In the genomic region with DNA sequence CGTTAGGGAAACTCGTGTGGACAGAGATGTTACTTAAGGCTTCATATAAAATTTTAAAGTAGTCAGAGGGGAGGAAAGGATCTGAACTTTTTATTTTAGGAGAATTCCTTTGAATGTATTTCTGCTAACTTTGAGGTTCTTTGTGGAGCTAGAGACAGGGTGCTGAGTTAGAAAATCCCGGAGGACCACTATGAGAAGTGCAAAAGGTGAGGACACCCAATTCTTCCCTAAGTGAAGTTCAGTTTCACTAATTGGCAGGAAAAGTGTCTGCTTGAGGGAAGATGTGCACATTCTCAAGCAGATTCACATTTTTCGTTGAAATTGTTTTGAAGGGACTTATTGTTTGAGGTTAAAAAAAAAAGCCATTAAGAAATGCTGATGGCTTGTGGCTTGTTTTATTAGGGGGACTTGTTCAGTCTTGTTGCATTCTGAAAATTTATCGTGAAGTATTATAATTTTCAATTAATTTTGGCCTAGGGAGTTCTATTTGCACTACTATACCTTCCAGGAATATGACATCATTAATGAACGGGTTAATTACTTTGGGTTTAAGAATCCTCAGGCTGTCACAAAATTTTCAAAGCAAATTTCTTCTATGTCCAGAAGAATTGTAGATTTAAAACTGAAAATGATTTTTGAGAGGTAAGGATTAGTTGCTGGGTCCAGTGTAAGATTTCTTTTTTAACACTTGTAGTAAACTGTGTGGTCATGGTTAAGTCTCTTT, we compare ENCODE assay signal across 8 cellular contexts. TPM values are rescaled to one million over a fixed set of nuclear protein-coding genes. Genes with fewer than 3 reads are reported as not detected.
DNase-seq lines count a peak whose midpoint lies in the region; ATAC-seq, FAIRE-seq and TF ChIP-seq lines count a peak whose summit lies in the region.

No MANE protein-coding gene starts in this region.

- peaks cover 0 to 9% (median 6%) of the 10 kb centered on the region in 4 experiments; a peak in 5 of 7 replicates for H3K4me1 ChIP-seq in H1 (replicated peaks in 1 of 4; ENCODE audit: control insufficient read depth in 3 of 4, insufficient read depth in 4 of 4, low read length in 3 of 4)
- peaks cover 14% of the 10 kb centered on the region for H3K4me1 ChIP-seq in neuron (ENCODE audit: insufficient read depth, low read length)

- intact Hi-C loops in CD4-positive, alpha-beta T cell (cut with DNase I, micrococcal nuclease), result loop anchor here (1.0 to 5.0 kb wide), 6 partner anchors 14 to 267 kb away; partner anchors contain the start of gene TTC9 (in 1 of the 2)

- peaks cover 23 to 58% of the 10 kb centered on the region in 2 experiments for H3K79me2 ChIP-seq in H1 (ENCODE audit: control insufficient read depth in 1 of 2, insufficient read depth in 2 of 2, low read length in 2 of 2)

- in situ Hi-C loops in GM13976 (cut with MboI; ENCODE audit: low sequenced_read_pairs, unreplicated experiment), result no loop called here

- H2AFZ ChIP-seq in H1 (ENCODE audit: low read length) (no peak overlapping the region), neuron (ENCODE audit: low read depth, low read length) (peak overlapping the region; percentile 78)

- no peak overlapping the region for H2AK5ac ChIP-seq in H1 (ENCODE audit: low read depth, low read length)

- H4K5ac ChIP-seq in H1 (ENCODE audit: insufficient read length, low read depth, low read length), result no peak overlapping the region

- H3K23me2 ChIP-seq in H1 (ENCODE audit: low read depth, low read length), result peaks cover 3% of the 10 kb centered on the region

- H2BK120ac ChIP-seq in H1 (replicated peaks; ENCODE audit: low read depth, low read length), result peak overlapping the region; percentile 16

- H3K23ac ChIP-seq in H1 (ENCODE audit: insufficient read length), result no peak overlapping the region

- H2BK5ac ChIP-seq in H1 (ENCODE audit: low read depth, low read length), result 0 out of 2 replicates have a peak overlapping the region, but pooled peaks have one; percentile 1

- H3K9me3 Mint-ChIP-seq in CD4-positive, alpha-beta T cell, result no peaks in the 10 kb centered on the region

- H3K18ac ChIP-seq in H1 (ENCODE audit: extremely low read depth, low read length), result no peak overlapping the region; the same call in 1 of the 2 replicates

- peaks cover 72% of the 10 kb centered on the region for H3K4me1 Mint-ChIP-seq in CD4-positive, alpha-beta T cell (ENCODE audit: low read depth)

- no peaks in the 10 kb centered on the region for H3K27me3 ChIP-seq in CD4-positive, alpha-beta T cell (ENCODE audit: control insufficient read depth, insufficient read depth, low read length)
- 0 out of 7 replicates have a peak, but pooled peaks cover 0 to 4% (median 0%) of the 10 kb centered on the region in 4 experiments for H3K27me3 ChIP-seq in H1 (replicated peaks in 1 of 4; ENCODE audit: control insufficient read depth in 3 of 4, extremely low read depth in 1 of 4, insufficient read depth in 3 of 4, low read length in 3 of 4)
- H3K27me3 ChIP-seq in neuron (ENCODE audit: insufficient read depth, low read length), result no peaks in the 10 kb centered on the region

- POLR2A ChIA-PET in CD4-positive, alpha-beta T cell (lab: Charles Lee), result interaction anchor here (0.5 to 6.2 kb wide), 11 partner anchors 10 to 196 kb away, joined by 3 to 57 read pairs (median 4); no protein-coding TSS in a partner anchor
- POLR2A ChIA-PET in H1 (lab: Charles Lee; ENCODE audit: partially characterized antibody), result interaction anchor here (1.5 to 1.8 kb wide), 2 partner anchors 9 to 22 kb away, joined by 3 to 7 read pairs; no protein-coding TSS in a partner anchor

- peaks cover 11% of the 10 kb centered on the region for H3K79me1 ChIP-seq in H1 (ENCODE audit: low read depth, low read length)

- no peak for TF ChIP-seq EP300 in H1 (IDR thresholded peaks at IDR 0.05; ENCODE audit: borderline replicate concordance in 1 of 2, low read depth in 2 of 2, low read length in 2 of 2)

- no peak overlapping the region for H4K91ac ChIP-seq in H1 (replicated peaks; ENCODE audit: insufficient read length, low read length)

- no peak overlapping the region for H2BK15ac ChIP-seq in H1 (ENCODE audit: low read length)

- no peak for TF ChIP-seq CTCF in CD4-positive, alpha-beta T cell (IDR thresholded peaks at IDR 0.05)
- TF ChIP-seq CTCF in NB4 (IDR thresholded peaks at IDR 0.05; ENCODE audit: low read depth, low read length), result no peak
- TF ChIP-seq CTCF in H1 (IDR thresholded peaks at IDR 0.05; ENCODE audit: control extremely low read depth in 1 of 3, insufficient read depth in 1 of 3, low read depth in 1 of 3, low read length in 3 of 3), result no peak
- TF ChIP-seq CTCF in GM13976 (IDR thresholded peaks at IDR 0.05; ENCODE audit: borderline replicate concordance, control extremely low read depth, extremely low read depth, insufficient read depth, missing control alignments), result no peak

- DNase-seq in CD4-positive, alpha-beta T cell, result no peak
- DNase-seq in NB4 (ENCODE audit: low read depth), result no peak
- DNase-seq in H1 (ENCODE audit: low read depth in 1 of 2, low spot score in 2 of 2), result no peak
- no peak for DNase-seq in GM13976 (ENCODE audit: low spot score)

- no peak overlapping the region for H2BK20ac ChIP-seq in H1 (ENCODE audit: low read length)

- peak overlapping the region in 3 of 4 experiments; percentile 20 to 86 (median 73); a peak in 4 of 7 replicates for H3K9ac ChIP-seq in H1 (replicated peaks in 1 of 4; ENCODE audit: extremely low read depth in 1 of 4, low read depth in 3 of 4, low read length in 3 of 4)

- H3K27me3 Mint-ChIP-seq in CD4-positive, alpha-beta T cell, result no peaks in the 10 kb centered on the region

- FAIRE-seq in H1 (lab: Jason Lieb, UNC), result no peak

- H3K36me3 ChIP-seq in H1 (ENCODE audit: control insufficient read depth in 2 of 4, insufficient read depth in 4 of 4, low read length in 3 of 4) (no peaks in the 10 kb centered on the region), neuron (ENCODE audit: insufficient read depth, low read length) (no peaks in the 10 kb centered on the region)

- H3K27ac ChIP-seq in CD4-positive, alpha-beta T cell (ENCODE audit: low read depth, low read length), result peak overlapping the region; percentile 85
- no peak overlapping the region for H3K27ac ChIP-seq in H1 (ENCODE audit: low read depth, low read length)

- no peak for TF ChIP-seq POLR2A in NB4 (IDR thresholded peaks at IDR 0.05; ENCODE audit: extremely low read depth, insufficient read length)
- no peak for TF ChIP-seq POLR2A in H1 (IDR thresholded peaks at IDR 0.05; ENCODE audit: control extremely low read depth in 1 of 2, low read depth in 2 of 2, low read length in 2 of 2)

- CTCF ChIA-PET in CD4-positive, alpha-beta T cell (lab: Charles Lee), result interaction anchor here (0.5 to 3.0 kb wide), 5 partner anchors 8 to 103 kb away, joined by 3 to 20 read pairs (median 4); no protein-coding TSS in a partner anchor
- CTCF ChIA-PET in H1 (lab: Charles Lee; ENCODE audit: partially characterized antibody), result no interaction called here

- H3K27ac Mint-ChIP-seq in CD4-positive, alpha-beta T cell, result peak overlapping the region; percentile 92

- ATAC-seq in CD4-positive, alpha-beta T cell (ENCODE audit: poor library complexity), result no peak
- ATAC-seq in HG03095 (IDR thresholded peaks at IDR 0.05; ENCODE audit: unreplicated experiment), result no peak
- no peak for ATAC-seq in GM18907 (IDR thresholded peaks at IDR 0.05; ENCODE audit: unreplicated experiment)
- ATAC-seq in HG02973 (IDR thresholded peaks at IDR 0.05; ENCODE audit: unreplicated experiment), result no peak

- WGBS in H1 (ENCODE audit: extremely low coverage in 1 of 2, insufficient coverage in 1 of 2, insufficient read length in 1 of 2, insufficient replicate concordance in 2 of 2, low coverage in 1 of 2, low lambda C conversion rate in 2 of 2, missing lambda C conversion rate in 1 of 2), 2 experiments, result 33% methylated on average over 6 of the region's 6 CpGs; no CpG with 5 or more reads in 1 of the 2 experiments

- peaks cover 10% of the 10 kb centered on the region for H3K36me3 Mint-ChIP-seq in CD4-positive, alpha-beta T cell (ENCODE audit: low read depth)

- TF ChIP-seq RAD21 in H1 (IDR thresholded peaks at IDR 0.05 in 1 of 2, conservative IDR thresholded peaks at IDR 0.05 in 1 of 2; ENCODE audit: low read depth in 2 of 2, low read length in 2 of 2), result no peak

- H3K4me3 Mint-ChIP-seq in CD4-positive, alpha-beta T cell, result peak overlapping the region; percentile 91

- no peak overlapping the region for H3K4ac ChIP-seq in H1 (replicated peaks; ENCODE audit: insufficient read length, low read depth, low read length)

- peaks cover 2 to 20% of the 10 kb centered on the region in 2 experiments for H4K20me1 ChIP-seq in H1 (replicated peaks in 1 of 2; ENCODE audit: control insufficient read depth in 1 of 2, insufficient read depth in 2 of 2, low read length in 2 of 2)

- no peak overlapping the region for H4K8ac ChIP-seq in H1 (ENCODE audit: extremely low read depth, insufficient read depth, low read length)

- H3K4me3 ChIP-seq in NB4 (ENCODE audit: low read depth, low read length) (peak overlapping the region; percentile 87), H1 (ENCODE audit: extremely low read depth in 1 of 4, insufficient read depth in 2 of 4, low read depth in 3 of 4, low read length in 4 of 4) (peak overlapping the region; percentile 62 to 97 (median 92)), neuron (ENCODE audit: low read length) (peak overlapping the region; percentile 98)

- H3K14ac ChIP-seq in H1 (ENCODE audit: insufficient read length), result no peak overlapping the region

- peak overlapping the region; percentile 71 to 76 for H3K4me2 ChIP-seq in H1 (ENCODE audit: insufficient read depth in 1 of 2, low read depth in 2 of 2, low read length in 2 of 2)

- H3K56ac ChIP-seq in H1 (replicated peaks; ENCODE audit: insufficient read length, low read depth, low read length), result no peak overlapping the region

- no peak overlapping the region for H2BK12ac ChIP-seq in H1 (ENCODE audit: low read depth, low read length)

- H3K9me3 ChIP-seq in CD4-positive, alpha-beta T cell (ENCODE audit: control insufficient read depth, low read length), result no peaks in the 10 kb centered on the region
- H3K9me3 ChIP-seq in H1 (ENCODE audit: insufficient read depth in 2 of 2, low read depth in 1 of 2, low read length in 1 of 2), result no peaks in the 10 kb centered on the region
- H3K9me3 ChIP-seq in neuron (ENCODE audit: low read length), result peaks cover 2% of the 10 kb centered on the region

TF ChIP-seq in H1, 55 proteins besides CTCF, POLR2A, EP300 and RAD21 (continues in another document):
- TF ChIP-seq SAP30 (IDR thresholded peaks at IDR 0.05; ENCODE audit: insufficient read depth, insufficient replicate concordance, low read length) (peak; percentile 7), EGR1 (IDR thresholded peaks at IDR 0.05; ENCODE audit: borderline replicate concordance, low read depth, low read length) (no peak)

RNA-seq across cellular contexts. Expression of gene PCNX1, which starts 1.8 kb away (rescaled TPM):
- 10 to 100 TPM; 87.1 to 87.6 TPM for total RNA-seq in CD4-positive, alpha-beta T cell
- total RNA-seq in H1 (2021; fragmentation: NEBNext Ultra II Directional; extraction: Animal tissue kit (Norgen Biotek cat#: 25700)), result 50.5 and 53.2 TPM in 2 replicates
- 29.9 and 37.7 TPM in 2 replicates for polyA plus RNA-seq in H1 (2011; rRNA removed)
- 23.8 TPM for polyA plus RNA-seq in H1 (2011; cell fraction: cytosol; rRNA removed)
- 55.3 TPM for polyA plus RNA-seq in H1 (2011; cell fraction: nucleus; rRNA removed)
- 16.2 to 23.3 TPM (median 21.8 TPM) in 4 replicates for polyA plus RNA-seq in H1 (2012, experiment 1 of 2)
- 0.85 TPM for polyA plus RNA-seq in H1 (2012, experiment 2 of 2)
- 24.9 TPM for polyA plus RNA-seq in H1 (2013, experiment 1 of 2)
- polyA plus RNA-seq in H1 (2013, experiment 2 of 2), result 25.6 TPM
- 150 and 181 TPM in 2 replicates for polyA minus RNA-seq in H1 (2011; rRNA and poly(A)+ RNA removed)
- polyA minus RNA-seq in H1 (2011; cell fraction: cytosol; rRNA and poly(A)+ RNA removed), result 63.5 TPM
- 165 TPM for polyA minus RNA-seq in H1 (2011; cell fraction: nucleus; rRNA and poly(A)+ RNA removed)
